ENCODE assay signal across 8 cellular contexts in the genomic region with DNA sequence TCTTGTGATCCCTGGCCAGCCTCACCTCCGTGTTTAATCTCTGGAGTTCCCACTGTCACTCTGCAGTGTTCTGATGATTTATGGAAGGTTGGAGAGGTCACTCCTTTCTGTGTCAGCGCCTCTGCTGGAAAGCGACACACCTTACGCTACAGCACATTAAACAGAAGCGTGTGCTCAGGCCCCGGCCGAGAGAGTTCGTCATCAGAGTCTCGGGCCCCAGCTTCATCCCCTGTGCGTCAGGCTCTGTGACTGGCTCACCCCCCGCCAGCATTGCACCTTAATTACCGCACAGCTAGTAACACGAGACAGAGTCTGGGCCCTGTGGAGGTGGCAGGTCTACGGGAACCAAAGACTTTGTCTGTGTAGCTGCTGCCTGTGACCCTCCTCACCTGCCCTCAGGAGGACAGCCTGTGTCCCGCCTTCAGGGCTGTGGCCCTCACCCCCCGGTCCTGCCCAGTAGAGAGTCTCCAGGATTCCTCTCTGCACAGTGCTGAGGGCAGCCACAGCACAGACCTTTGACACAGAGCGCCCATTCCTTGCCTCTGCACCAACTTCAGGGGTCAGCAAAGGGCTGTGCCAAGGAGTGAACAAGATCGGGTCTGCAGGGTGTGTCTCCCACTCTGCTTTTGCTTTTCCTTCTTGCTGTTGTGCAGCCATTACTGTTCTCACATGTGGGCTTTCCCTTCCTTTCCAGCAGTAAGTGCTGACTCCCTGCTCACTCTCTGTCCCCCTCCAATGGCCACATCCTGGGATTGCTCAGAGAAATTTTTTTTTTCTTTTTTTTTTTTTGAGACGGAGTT.
DNase-seq lines count a peak whose midpoint lies in the region; ATAC-seq and TF ChIP-seq lines count a peak whose summit lies in the region.

No MANE protein-coding gene starts in this region.

- no peaks in the 10 kb centered on the region for H3K79me2 ChIP-seq in PC-3 (ENCODE audit: low read length)

- H4K20me1 ChIP-seq in PC-3 (ENCODE audit: low read length) = no peaks in the 10 kb centered on the region

- H3K4me3 ChIP-seq in PC-3 (ENCODE audit: low read length) = no peak overlapping the region
- H3K4me3 ChIP-seq in colonic mucosa = no peak overlapping the region
- no peak overlapping the region for H3K4me3 ChIP-seq in lower lobe of right lung

- no peak overlapping the region for H3K4me2 ChIP-seq in PC-3 (ENCODE audit: low read length)

- no peaks in the 10 kb centered on the region for H3F3A ChIP-seq in PC-3 (ENCODE audit: low read length, unreplicated experiment)

- peak overlapping the region; percentile 29; the same call in 1 of the 2 replicates for H2AFZ ChIP-seq in PC-3 (ENCODE audit: low read length)

- H3K9me3 ChIP-seq in PC-3 (ENCODE audit: low read length) (no peaks in the 10 kb centered on the region), colonic mucosa (no peaks in the 10 kb centered on the region), lower lobe of right lung (no peaks in the 10 kb centered on the region)

- peak overlapping the region; percentile 8; the same call in 1 of the 2 replicates for H3K27ac ChIP-seq in PC-3 (ENCODE audit: low read length)
- peak overlapping the region; percentile 84 for H3K27ac ChIP-seq in colonic mucosa
- no peak overlapping the region for H3K27ac ChIP-seq in lower lobe of right lung

- TF ChIP-seq CTCF in PC-3 (conservative IDR thresholded peaks at IDR 0.05; ENCODE audit: low read depth, low read length) (peak; percentile 85), colonic mucosa (IDR thresholded peaks at IDR 0.05) (peak; percentile 45), lower lobe of right lung (IDR thresholded peaks at IDR 0.05) (peak; percentile 56)

- H3K9ac ChIP-seq in PC-3 (ENCODE audit: low read length) = no peak overlapping the region
- peak overlapping the region in 1 of 2 donors; percentile 70 for H3K9ac ChIP-seq in colonic mucosa (ENCODE audit: low read depth in 2 of 2, low read length in 2 of 2)

- peak; percentile 83 for ATAC-seq in PC-3
- peak; percentile 80 to 83 for ATAC-seq in lower lobe of right lung
- no peak for ATAC-seq in HG03442 (IDR thresholded peaks at IDR 0.05; ENCODE audit: unreplicated experiment)
- ATAC-seq in HG03354 (IDR thresholded peaks at IDR 0.05; ENCODE audit: poor library complexity, severe bottlenecking, unreplicated experiment) = no peak
- no peak for ATAC-seq in GM21528 (IDR thresholded peaks at IDR 0.05; ENCODE audit: low FRiP score, unreplicated experiment)

- CTCF ChIA-PET in PC-3 (lab: Charles Lee) = no interaction called here

- DNase-seq in DMS53 treated with DMSO at 0.1 percent for 48 hours (lab: John Stamatoyannopoulos, UW; ENCODE audit: unreplicated experiment) = peak; percentile 79
- DNase-seq in HuH-7.5 (ENCODE audit: low spot score) = peak; percentile 89
- DNase-seq in PC-3 = peak; percentile 80
- peak; percentile 73 for DNase-seq in colonic mucosa
- DNase-seq in lower lobe of right lung = no peak

- intact Hi-C loops in PC-3 (cut with micrococcal nuclease) (loop anchor here (1.0 to 2.0 kb wide), 4 partner anchors 42 to 608 kb away; no protein-coding TSS in a partner anchor), colonic mucosa (cut with DNase I) (no loop called here), lower lobe of right lung (cut with DNase I) (no loop called here)

- peaks cover 4% of the 10 kb centered on the region; the same call in 1 of the 2 replicates for H3K4me1 ChIP-seq in PC-3 (ENCODE audit: insufficient read depth, low read length)
- peaks cover 12% of the 10 kb centered on the region for H3K4me1 ChIP-seq in colonic mucosa
- peaks cover 18% of the 10 kb centered on the region for H3K4me1 ChIP-seq in lower lobe of right lung

- POLR2A ChIA-PET in PC-3 (lab: Charles Lee; ENCODE audit: unreplicated experiment) = no interaction called here

- peaks cover 40% of the 10 kb centered on the region for H3K36me3 ChIP-seq in PC-3 (ENCODE audit: low read depth, low read length)
- H3K36me3 ChIP-seq in colonic mucosa = no peaks in the 10 kb centered on the region
- H3K36me3 ChIP-seq in lower lobe of right lung = peaks cover 38% of the 10 kb centered on the region

- no peaks in the 10 kb centered on the region for H3K9me2 ChIP-seq in PC-3 (replicated peaks; ENCODE audit: low read length)

- H3K27me3 ChIP-seq in PC-3 (ENCODE audit: low read length) = no peaks in the 10 kb centered on the region
- no peaks in the 10 kb centered on the region for H3K27me3 ChIP-seq in colonic mucosa
- no peaks in the 10 kb centered on the region for H3K27me3 ChIP-seq in lower lobe of right lung (ENCODE audit: low read depth)

- no TSS peak for BruUV-seq in PC-3 (replicated peaks; lab: Mats Ljungman, UMichigan)

Comparison
In these comparisons a context has a peak if more than half of its experiments do, and no peak if none do; other contexts are left out.
1. ATAC-seq: peak in PC-3 (single experiment) and lower lobe of right lung (2 of 2); none in HG03442 (single experiment), HG03354 (single experiment) and GM21528 (single experiment).
2. Peak in every context shown above with its lines, with median percentiles within 50 percentile points of each other: CTCF ChIP-seq.